ENCODE assay signal across 9 cellular contexts in genomic region chr6:8006208-8006607, GRCh38. TPM values are rescaled to one million over a fixed set of nuclear protein-coding genes. Genes with fewer than 3 reads are reported as not detected.
DNase-seq lines count a peak whose midpoint lies in the region; ATAC-seq and TF ChIP-seq lines count a peak whose summit lies in the region.
"Had no signal": no experiment of that assay in that cellular context is flagged by ENCODE, and none has a peak within 500 bp of the region (broad histone marks: within the 10 kb centered on the region; RNA-seq: fewer than 3 reads in every experiment).

No MANE protein-coding gene starts in this region.

- no peaks in the 10 kb centered on the region for H3K9me3 ChIP-seq in left lung

- no peaks in the 10 kb centered on the region for H3K4me1 ChIP-seq in left lung

- H3K27me3 ChIP-seq in left lung, result no peaks in the 10 kb centered on the region

- in situ Hi-C loops in G401 (cut with HindIII; ENCODE audit: low sequenced_read_pairs), result no loop called here

- no peaks in the 10 kb centered on the region for H3K36me3 ChIP-seq in left lung

- peak; percentile 62 for TF ChIP-seq CTCF in LNCaP clone FGC (IDR thresholded peaks at IDR 0.05; ENCODE audit: control insufficient read depth, extremely low read depth, insufficient read depth)
- TF ChIP-seq CTCF in left lung (IDR thresholded peaks at IDR 0.05), result peak in 1 of 2 donors; percentile 35

- peak; percentile 9 for DNase-seq in G401 (ENCODE audit: low spot score)
- peak; percentile 30 for DNase-seq in LNCaP clone FGC (ENCODE audit: low read depth)
- DNase-seq in astrocyte of the hippocampus (ENCODE audit: low read depth, low spot score), result peak; percentile 67
- no peak for DNase-seq in left lung
- no peak for DNase-seq in hypothalamus (lab: John Stamatoyannopoulos, UW)
- DNase-seq in middle frontal gyrus (ENCODE audit: extremely low spot score, low spot score), result no peak
- no peak for DNase-seq in NCI-H510A treated with DMSO at 0.1 percent for 48 hours (lab: John Stamatoyannopoulos, UW)

- H3K27ac ChIP-seq in left lung, result no peak overlapping the region

- H3K4me3 ChIP-seq in LNCaP clone FGC (ENCODE audit: low read depth, low read length), result no peak overlapping the region
- no peak overlapping the region for H3K4me3 ChIP-seq in left lung

- ATAC-seq in left lung (peak; percentile 70), GM21390 (IDR thresholded peaks at IDR 0.05; ENCODE audit: unreplicated experiment) (no peak)
- ATAC-seq: naive thymus-derived CD4-positive, alpha-beta T cell had no signal

- intact Hi-C loops in left lung (cut with DNase I), result loop anchor here in 1 of 2 donors (5.0 kb wide), 1 partner anchor 284 kb away; no protein-coding TSS in a partner anchor

RNA-seq across cellular contexts. Expression of gene BLOC1S5, which starts 58.0 kb away (rescaled TPM):
- total RNA-seq in G401 (2014; rRNA removed; shearing (Covaris generic)), result 18.5 and 40.9 TPM in 2 replicates
- 10 to 100 TPM; 10.8 to 16.0 TPM for total RNA-seq in left lung

Comparison
In these comparisons a context has a peak if more than half of its experiments do, and no peak if none do; other contexts are left out.
1. DNase-seq: peak in G401 (single experiment), LNCaP clone FGC (single experiment) and astrocyte of the hippocampus (single experiment); none in left lung (0 of 2), hypothalamus (0 of 51), middle frontal gyrus (single experiment) and NCI-H510A treated with DMSO at 0.1 percent for 48 hours (single experiment).